In genomic region chr6:112040933-112041332, GRCh38 we compare ENCODE assay signal across 16 cellular contexts. TPM values are rescaled to one million over a fixed set of nuclear protein-coding genes. Genes with fewer than 3 reads are reported as not detected.
DNase-seq lines count a peak whose midpoint lies in the region; ATAC-seq and TF ChIP-seq lines count a peak whose summit lies in the region.
"Had no signal": no experiment of that assay in that cellular context is flagged by ENCODE, and none has a peak within 500 bp of the region (broad histone marks: within the 10 kb centered on the region; RNA-seq: fewer than 3 reads in every experiment).

No MANE protein-coding gene starts in this region.

- H3K4me1 Mint-ChIP-seq in activated naive CD4-positive, alpha-beta T cell treated with anti-CD3 and anti-CD28 coated beads, Interleukin-2, amount 50 U/mL, for 24 hours = peaks cover 75% of the 10 kb centered on the region
- H3K4me1 Mint-ChIP-seq in brain = peaks cover 44% of the 10 kb centered on the region

- no peaks in the 10 kb centered on the region for H3F3A ChIP-seq in Loucy (ENCODE audit: low read depth)

- no peaks in the 10 kb centered on the region for H3K9me3 Mint-ChIP-seq in activated naive CD4-positive, alpha-beta T cell treated with anti-CD3 and anti-CD28 coated beads, Interleukin-2, amount 50 U/mL, for 24 hours
- H3K9me3 Mint-ChIP-seq in activated naive CD4-positive, alpha-beta T cell treated with anti-CD3 and anti-CD28 coated beads, Interleukin-2, amount 50 U/mL, for 72 hours = peaks cover 0 to 8% of the 10 kb centered on the region in 2 donors
- peaks cover 0 to 3% (median 0%) of the 10 kb centered on the region in 5 experiments for H3K9me3 Mint-ChIP-seq in brain
- H3K9me3 Mint-ChIP-seq: dendritic cell treated with granulocyte-macrophage colony-stimulating factor and Interleukin-4, amounts not matched to agents 40 ng/mL and 50 ng/mL, for 4 days had no signal

- no peak overlapping the region for H3K4me3 ChIP-seq in Loucy (ENCODE audit: low read length, poor library complexity, severe bottlenecking)
- H3K4me3 ChIP-seq in osteoblast (ENCODE audit: insufficient read depth, low read length) = no peak overlapping the region
- H3K4me3 ChIP-seq in HAP-1 = no peak overlapping the region
- no peak overlapping the region for H3K4me3 ChIP-seq in spleen

- H3K27ac Mint-ChIP-seq in activated naive CD4-positive, alpha-beta T cell treated with anti-CD3 and anti-CD28 coated beads, Interleukin-2, amount 50 U/mL, for 24 hours = peak overlapping the region; percentile 27
- no peak overlapping the region for H3K27ac Mint-ChIP-seq in activated naive CD4-positive, alpha-beta T cell treated with anti-CD3 and anti-CD28 coated beads, Interleukin-2, amount 50 U/mL, for 72 hours
- H3K27ac Mint-ChIP-seq in brain = peak overlapping the region in 4 of 5 experiments; percentile 22 to 99 (median 88)
- H3K27ac Mint-ChIP-seq: dendritic cell treated with granulocyte-macrophage colony-stimulating factor and Interleukin-4, amounts not matched to agents 40 ng/mL and 50 ng/mL, for 4 days; progenitor cell of endocrine pancreas had no signal

- H3K27me3 ChIP-seq in Loucy (ENCODE audit: insufficient read depth, low read length, poor library complexity, severe bottlenecking) (no peaks in the 10 kb centered on the region), osteoblast (ENCODE audit: insufficient read depth, low read length) (no peaks in the 10 kb centered on the region), HAP-1 (ENCODE audit: low read depth) (no peaks in the 10 kb centered on the region), spleen (replicated peaks in 1 of 7) (no peaks in the 10 kb centered on the region)

- ATAC-seq in activated naive CD4-positive, alpha-beta T cell treated with anti-CD3 and anti-CD28 coated beads, Interleukin-2, amount 50 U/mL, for 72 hours = no peak
- no peak for ATAC-seq in GM21723 (IDR thresholded peaks at IDR 0.05; ENCODE audit: unreplicated experiment)

- H3K27ac ChIP-seq in osteoblast (ENCODE audit: low read depth, low read length) (peak overlapping the region; percentile 100), spleen (no peak overlapping the region)

- H3K4me2 ChIP-seq in Loucy (ENCODE audit: low read depth, low read length, poor library complexity, severe bottlenecking) (no peak overlapping the region), osteoblast (ENCODE audit: insufficient read depth, low read length) (no peak overlapping the region)

- intact Hi-C loops in spleen (cut with DNase I; ENCODE audit: low total_unique reads) = loop anchor here (5.0 to 10.0 kb wide), 2 partner anchors 329 to 776 kb away; no protein-coding TSS in a partner anchor

- no peak for TF ChIP-seq CTCF in Loucy (conservative IDR thresholded peaks at IDR 0.05; ENCODE audit: low read length)
- TF ChIP-seq CTCF in brain (conservative IDR thresholded peaks at IDR 0.05) = no peak
- TF ChIP-seq CTCF in osteoblast (IDR thresholded peaks at IDR 0.05; ENCODE audit: extremely low read depth, low read depth, low read length) = no peak
- no peak for TF ChIP-seq CTCF in spleen (IDR thresholded peaks at IDR 0.05 in 8 of 11, conservative IDR thresholded peaks at IDR 0.05 in 3 of 11)

- in situ Hi-C loops in HAP-1 (cut with MboI; ENCODE audit: low sequenced_read_pairs) = loop anchor here (25.0 kb wide), 1 partner anchor 1004 kb away; no protein-coding TSS in a partner anchor

- WGBS in spleen, 5 donors = 19 to 55% (median 41%) methylated on average over 1 of the region's 1 CpG

- no peaks in the 10 kb centered on the region for H3K27me3 Mint-ChIP-seq in activated naive CD4-positive, alpha-beta T cell treated with anti-CD3 and anti-CD28 coated beads, Interleukin-2, amount 50 U/mL, for 24 hours
- H3K27me3 Mint-ChIP-seq in brain = peaks cover 12% of the 10 kb centered on the region
- H3K27me3 Mint-ChIP-seq: dendritic cell treated with granulocyte-macrophage colony-stimulating factor and Interleukin-4, amounts not matched to agents 40 ng/mL and 50 ng/mL, for 4 days; progenitor cell of endocrine pancreas had no signal

- no peaks in the 10 kb centered on the region for H3K36me3 Mint-ChIP-seq in activated naive CD4-positive, alpha-beta T cell treated with anti-CD3 and anti-CD28 coated beads, Interleukin-2, amount 50 U/mL, for 24 hours
- H3K36me3 Mint-ChIP-seq in activated naive CD4-positive, alpha-beta T cell treated with anti-CD3 and anti-CD28 coated beads, Interleukin-2, amount 50 U/mL, for 72 hours = no peaks in the 10 kb centered on the region
- no peaks in the 10 kb centered on the region for H3K36me3 Mint-ChIP-seq in brain

- H2AFZ ChIP-seq in Loucy (ENCODE audit: low read length) = peak overlapping the region; percentile 32; the same call in 1 of the 2 replicates
- H2AFZ ChIP-seq in osteoblast (ENCODE audit: low read length) = no peak overlapping the region

- no peaks in the 10 kb centered on the region for H4K20me1 ChIP-seq in Loucy (ENCODE audit: insufficient read depth, low read length, poor library complexity, severe bottlenecking)
- H4K20me1 ChIP-seq in osteoblast (ENCODE audit: insufficient read depth, low read length) = no peaks in the 10 kb centered on the region

- H3K79me2 ChIP-seq in Loucy (ENCODE audit: insufficient read depth, low read length) (no peaks in the 10 kb centered on the region), osteoblast (ENCODE audit: insufficient read depth, low read length) (no peaks in the 10 kb centered on the region)

- H3K4me3 Mint-ChIP-seq in activated naive CD4-positive, alpha-beta T cell treated with anti-CD3 and anti-CD28 coated beads, Interleukin-2, amount 50 U/mL, for 24 hours = no peak overlapping the region
- H3K4me3 Mint-ChIP-seq in brain = peak overlapping the region in 2 of 5 experiments; percentile 15 to 51
- H3K4me3 Mint-ChIP-seq: dendritic cell treated with granulocyte-macrophage colony-stimulating factor and Interleukin-4, amounts not matched to agents 40 ng/mL and 50 ng/mL, for 4 days had no signal

- TF ChIP-seq POLR2A in spleen (IDR thresholded peaks at IDR 0.05) = no peak

- H3K36me3 ChIP-seq in Loucy (ENCODE audit: insufficient read depth, low read length) (no peaks in the 10 kb centered on the region), osteoblast (ENCODE audit: insufficient read depth, low read length) (no peaks in the 10 kb centered on the region), HAP-1 (replicated peaks) (no peaks in the 10 kb centered on the region), spleen (no peaks in the 10 kb centered on the region)

- H3K9me3 ChIP-seq in Loucy (ENCODE audit: insufficient read depth, low read depth, low read length) (no peaks in the 10 kb centered on the region), osteoblast (ENCODE audit: low read depth, low read length) (no peaks in the 10 kb centered on the region), HAP-1 (no peaks in the 10 kb centered on the region), spleen (no peaks in the 10 kb centered on the region)

- H3K9ac ChIP-seq in Loucy (ENCODE audit: low read depth, low read length, poor library complexity, severe bottlenecking) = no peak overlapping the region

- DNase-seq in activated naive CD4-positive, alpha-beta T cell treated with anti-CD3 and anti-CD28 coated beads, Interleukin-2, amount 50 U/mL, for 72 hours (ENCODE audit: low spot score in 2 of 2) = no peak
- DNase-seq in osteoblast (ENCODE audit: insufficient read length, low spot score, missing footprints) (peak; percentile 74), HAP-1 (ENCODE audit: low spot score in 2 of 2) (no peak), spleen (no peak)
- DNase-seq: activated CD4-positive, CD25-positive, alpha-beta regulatory T cell; activated effector memory CD4-positive, alpha-beta T cell treated with anti-CD3 and anti-CD28 coated beads, Interleukin-2, amount 50 U/mL, for 16 hours; DMS 273 treated with DMSO at 0.1 percent for 48 hours; NCI-H187; NCI-H524; OCI-M1 had no signal

- H3K4me1 ChIP-seq in Loucy (ENCODE audit: insufficient read depth, low read length, poor library complexity, severe bottlenecking) (peaks cover 3% of the 10 kb centered on the region), osteoblast (ENCODE audit: insufficient read depth, low read length) (peaks cover 75% of the 10 kb centered on the region), HAP-1 (peaks cover 2% of the 10 kb centered on the region; the same call in 1 of the 2 replicates), spleen (peaks cover 0 to 13% (median 3%) of the 10 kb centered on the region in 6 donors)

- H3K9me2 ChIP-seq in Loucy (replicated peaks; ENCODE audit: low read depth, low read length) = no peaks in the 10 kb centered on the region

RNA-seq across cellular contexts. Expression of gene CCN6, which starts 13.0 kb away (rescaled TPM):
- not detected for total RNA-seq in activated naive CD4-positive, alpha-beta T cell treated with anti-CD3 and anti-CD28 coated beads, Interleukin-2, amount 50 U/mL, for 72 hours
- polyA plus RNA-seq in brain (ENCODE audit: insufficient read depth, low read depth, low replicate concordance) = not detected
- total RNA-seq in osteoblast = 6.8 and 6.9 TPM in 2 replicates
- total RNA-seq in spleen = not detected
- under 1 TPM in 1 of 3 donors, not detected in 2; 0.03 TPM for polyA plus RNA-seq in spleen
- total RNA-seq: progenitor cell of endocrine pancreas had no signal

RNA-seq across cellular contexts. Expression of gene TUBE1, which starts 46.3 kb away (rescaled TPM):
- 10 to 100 TPM; 16.4 to 26.9 TPM for total RNA-seq in activated naive CD4-positive, alpha-beta T cell treated with anti-CD3 and anti-CD28 coated beads, Interleukin-2, amount 50 U/mL, for 72 hours
- 8.2 TPM for polyA plus RNA-seq in brain (ENCODE audit: insufficient read depth, low read depth, low replicate concordance)
- total RNA-seq in osteoblast = 49.6 and 49.8 TPM in 2 replicates
- total RNA-seq in spleen = 10 to 100 TPM; 12.4 to 35.1 (median 16.8) TPM
- 10 to 100 TPM in 1 of 3 donors, 1 to 10 TPM in 2; 8.8 to 11.0 (median 9.6) TPM for polyA plus RNA-seq in spleen

RNA-seq across cellular contexts. Expression of gene FAM229B, which starts 46.5 kb away (rescaled TPM):
- total RNA-seq in activated naive CD4-positive, alpha-beta T cell treated with anti-CD3 and anti-CD28 coated beads, Interleukin-2, amount 50 U/mL, for 72 hours = 1 to 10 TPM; 1.3 to 6.3 TPM
- polyA plus RNA-seq in brain (ENCODE audit: insufficient read depth, low read depth, low replicate concordance) (76.5 TPM), spleen (1 to 10 TPM; 7.8 to 7.9 (median 7.9) TPM)
- total RNA-seq in osteoblast (11.6 and 17.4 TPM in 2 replicates), spleen (1 to 10 TPM; 1.9 to 7.8 (median 3.6) TPM)

Comparison
In these comparisons a context has a peak if more than half of its experiments do, and no peak if none do; other contexts are left out.
1. H3K27ac Mint-ChIP-seq: peak in activated naive CD4-positive, alpha-beta T cell treated with anti-CD3 and anti-CD28 coated beads, Interleukin-2, amount 50 U/mL, for 24 hours (single experiment) and brain (4 of 5); none in activated naive CD4-positive, alpha-beta T cell treated with anti-CD3 and anti-CD28 coated beads, Interleukin-2, amount 50 U/mL, for 72 hours (0 of 2).